ENCODE assay signal across 14 cellular contexts in the genomic region with DNA sequence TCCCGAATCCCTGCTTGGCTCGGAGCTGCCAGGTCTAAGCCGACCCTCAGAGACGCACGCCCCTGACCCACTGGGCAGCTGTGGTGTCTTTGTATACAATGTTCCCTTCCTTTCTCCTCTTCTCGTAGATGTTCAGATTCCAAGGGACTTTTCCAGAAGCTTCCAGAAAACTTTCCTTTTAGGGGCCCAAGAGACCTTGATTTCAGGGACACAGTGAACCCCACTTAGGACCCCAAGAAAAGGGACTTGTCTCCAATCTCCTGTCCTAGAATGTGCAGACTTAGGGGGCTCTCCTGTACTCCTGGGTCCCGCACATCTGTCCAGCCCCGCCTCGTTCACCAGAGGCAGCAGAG.
DNase-seq lines count a peak whose midpoint lies in the region; ATAC-seq and TF ChIP-seq lines count a peak whose summit lies in the region.
"Had no signal": no experiment of that assay in that cellular context is flagged by ENCODE, and none has a peak within 500 bp of the region (broad histone marks: within the 10 kb centered on the region; RNA-seq: fewer than 3 reads in every experiment).

No MANE protein-coding gene starts in this region.

- CTCF ChIA-PET in CD8-positive, alpha-beta T cell (lab: Charles Lee) = interaction anchor here (0.6 to 6.0 kb wide), 49 partner anchors 8 to 873 kb away, joined by 3 to 54 read pairs (median 3); a partner anchor contains a TSS
- CTCF ChIA-PET in T-cell (lab: Charles Lee) = interaction anchor here (0.7 to 2.8 kb wide), 2 partner anchors 512 to 534 kb away, joined by 3 to 14 read pairs; no protein-coding TSS in a partner anchor

- H3K9me3 Mint-ChIP-seq in CD8-positive, alpha-beta T cell = no peaks in the 10 kb centered on the region
- H3K9me3 Mint-ChIP-seq in T-cell = no peaks in the 10 kb centered on the region
- H3K9me3 Mint-ChIP-seq: CD8-positive, alpha-beta memory T cell; stimulated activated naive CD8-positive, alpha-beta T cell treated with anti-CD3 and anti-CD28 coated beads, Interleukin-15, Interleukin-2, amounts not matched to agents 100 ng/mL and 50 ng/mL, for 24 hours had no signal

- no peaks in the 10 kb centered on the region for H3K9me3 ChIP-seq in CD8-positive, alpha-beta T cell (ENCODE audit: low read length)
- H3K9me3 ChIP-seq in SJCRH30 (replicated peaks) = no peaks in the 10 kb centered on the region
- H3K9me3 ChIP-seq: right atrium auricular region had no signal

- POLR2A ChIA-PET in CD8-positive, alpha-beta T cell (lab: Charles Lee) = interaction anchor here (0.5 to 1.4 kb wide), 2 partner anchors 156 to 165 kb away, joined by 3 to 4 read pairs; no protein-coding TSS in a partner anchor
- POLR2A ChIA-PET in T-cell (lab: Charles Lee) = interaction anchor here in 1 of 2 donors (0.6 kb wide), 1 partner anchor 31 kb away, joined by 3 read pairs; no protein-coding TSS in a partner anchor

- no peaks in the 10 kb centered on the region for H3K36me3 ChIP-seq in CD8-positive, alpha-beta T cell (ENCODE audit: insufficient read depth, low read length)
- H3K36me3 ChIP-seq in SJCRH30 = no peaks in the 10 kb centered on the region
- H3K36me3 ChIP-seq: right atrium auricular region had no signal

- peaks cover 4% of the 10 kb centered on the region for H3K4me1 Mint-ChIP-seq in CD8-positive, alpha-beta T cell (ENCODE audit: low read depth)
- peaks cover 0 to 8% (median 4%) of the 10 kb centered on the region in 3 donors for H3K4me1 Mint-ChIP-seq in T-cell

- H3K4me3 ChIP-seq in CD8-positive, alpha-beta T cell (ENCODE audit: low read depth, low read length) = no peak overlapping the region
- H3K4me3 ChIP-seq in SJCRH30 = peak overlapping the region; percentile 40

- no peak for DNase-seq in CD8-positive, alpha-beta T cell
- DNase-seq in SJCRH30 (no peak), mesenteric fat pad (ENCODE audit: low spot score) (peak; percentile 16), T-cell (no peak), SHP77 treated with DMSO at 0.1 percent for 48 hours (lab: John Stamatoyannopoulos, UW) (no peak), DMS 273 treated with DMSO at 0.1 percent for 48 hours (lab: John Stamatoyannopoulos, UW) (no peak)
- DNase-seq: cerebellar nuclear complex; NCI-H187 treated with DMSO at 0.1 percent for 48 hours; NK-92 treated with Interleukin-12 subunit alpha and Interleukin-12 subunit beta, amount 100 ng/mL, for 24 hours had no signal

- H3K27ac Mint-ChIP-seq in CD8-positive, alpha-beta T cell = peak overlapping the region; percentile 52
- peak overlapping the region in 1 of 2 donors; percentile 5 for H3K27ac Mint-ChIP-seq in T-cell
- H3K27ac Mint-ChIP-seq: CD8-positive, alpha-beta memory T cell; stimulated activated naive CD8-positive, alpha-beta T cell treated with anti-CD3 and anti-CD28 coated beads, Interleukin-15, Interleukin-2, amounts not matched to agents 100 ng/mL and 50 ng/mL, for 24 hours had no signal

- H3K27ac ChIP-seq in 22Rv1 (no peak overlapping the region), SJCRH30 (peak overlapping the region; percentile 74)
- no peak overlapping the region for H3K27ac ChIP-seq in CD8-positive, alpha-beta T cell (ENCODE audit: low read depth, low read length)
- H3K27ac ChIP-seq: right atrium auricular region had no signal

- peak; percentile 59 for TF ChIP-seq CTCF in 22Rv1 (IDR thresholded peaks at IDR 0.05)
- TF ChIP-seq CTCF in CD8-positive, alpha-beta T cell (IDR thresholded peaks at IDR 0.05) = peak; percentile 31

- intact Hi-C loops in CD8-positive, alpha-beta T cell (cut with DNase I, micrococcal nuclease) = loop anchor here (1.0 to 5.0 kb wide), 11 partner anchors 151 to 922 kb away; no protein-coding TSS in a partner anchor

- no peak for ATAC-seq in CD8-positive, alpha-beta T cell
- no peak for ATAC-seq in T-cell (replicated peaks in 1 of 4)
- ATAC-seq in HG02852 (IDR thresholded peaks at IDR 0.05; ENCODE audit: unreplicated experiment) = no peak

- peaks cover 32% of the 10 kb centered on the region for H3K4me1 ChIP-seq in CD8-positive, alpha-beta T cell (ENCODE audit: insufficient read depth, low read length)
- peaks cover 50% of the 10 kb centered on the region for H3K4me1 ChIP-seq in SJCRH30

- peak overlapping the region; percentile 9 for H3K4me3 Mint-ChIP-seq in CD8-positive, alpha-beta T cell
- H3K4me3 Mint-ChIP-seq in T-cell = peak overlapping the region in 1 of 3 donors; percentile 13

- H3K36me3 Mint-ChIP-seq in CD8-positive, alpha-beta T cell = no peaks in the 10 kb centered on the region
- no peaks in the 10 kb centered on the region for H3K36me3 Mint-ChIP-seq in T-cell
- H3K36me3 Mint-ChIP-seq: CD8-positive, alpha-beta memory T cell had no signal

- peaks cover 13% of the 10 kb centered on the region for H3K27me3 ChIP-seq in CD8-positive, alpha-beta T cell (ENCODE audit: insufficient read depth, low read length)
- H3K27me3 ChIP-seq in SJCRH30 = no peaks in the 10 kb centered on the region

- peaks cover 8% of the 10 kb centered on the region for H3K27me3 Mint-ChIP-seq in CD8-positive, alpha-beta T cell (ENCODE audit: low read depth)
- peaks cover 15 to 34% of the 10 kb centered on the region in 2 donors for H3K27me3 Mint-ChIP-seq in T-cell
